In the genomic region with DNA sequence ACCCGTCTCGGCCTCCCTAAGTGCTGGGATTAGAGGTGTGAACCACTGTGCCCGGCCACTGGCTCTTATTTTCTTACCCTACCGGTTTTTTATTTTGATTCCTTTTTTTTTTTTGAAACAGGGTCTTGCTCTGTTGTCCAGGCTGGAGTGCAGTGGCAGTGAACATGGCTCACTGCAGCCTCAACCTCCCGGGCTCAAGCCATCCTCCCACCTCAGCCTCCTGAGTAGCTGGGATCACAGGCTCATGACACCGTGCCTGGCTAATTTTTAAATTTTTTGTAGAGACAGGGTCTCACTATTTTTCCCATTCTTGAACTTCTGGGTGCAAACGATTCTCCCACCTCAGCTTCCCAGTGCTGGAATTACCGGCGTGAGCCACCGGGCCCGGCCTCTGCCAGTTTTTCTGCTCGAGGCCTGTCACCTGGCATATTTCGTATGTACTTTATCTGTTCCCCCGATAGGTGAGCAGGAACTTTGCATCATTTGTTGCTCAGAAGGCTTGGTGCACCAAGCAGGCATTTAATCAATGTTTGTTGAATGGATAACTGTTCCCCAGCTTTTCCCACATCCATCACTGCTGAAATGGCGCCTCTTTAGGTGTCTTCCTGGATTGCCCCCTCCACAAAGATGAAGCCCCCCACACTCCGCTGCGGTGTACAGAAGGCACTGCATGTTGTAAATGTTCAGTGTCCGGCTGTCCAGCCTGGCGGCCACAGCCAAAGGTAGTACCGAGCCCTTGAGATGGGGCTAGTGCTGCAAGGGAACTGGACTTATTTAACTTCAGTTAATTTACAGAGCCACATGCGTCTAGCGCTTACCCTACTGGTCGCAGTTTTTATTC, we compare ENCODE assay signal across 8 cellular contexts. TPM values are rescaled to one million over a fixed set of nuclear protein-coding genes. Genes with fewer than 3 reads are reported as not detected.
DNase-seq lines count a peak whose midpoint lies in the region; ATAC-seq lines count a peak whose summit lies in the region.

No MANE protein-coding gene starts in this region.

- H3K27ac ChIP-seq in stomach smooth muscle (ENCODE audit: low read length): peak overlapping the region; percentile 60

- DNase-seq in DMS 273 (lab: John Stamatoyannopoulos, UW; ENCODE audit: unreplicated experiment) (peak; percentile 41), DMS 273 treated with DMSO at 0.1 percent for 48 hours (lab: John Stamatoyannopoulos, UW) (no peak), immature natural killer cell (no peak), HPDE6-E6E7 (ENCODE audit: extremely low spot score) (no peak), NOMO-1 treated with DMSO at 0.1 percent for 48 hours (lab: John Stamatoyannopoulos, UW; ENCODE audit: unreplicated experiment) (no peak), NCI-H1930 (lab: John Stamatoyannopoulos, UW) (no peak)
- peak; percentile 18 for DNase-seq in activated naive CD8-positive, alpha-beta T cell treated with anti-CD3 and anti-CD28 coated beads, Interleukin-2, amount 50 U/mL, for 24 hours

- peak overlapping the region; percentile 73 to 84 for H3K4me3 ChIP-seq in stomach smooth muscle (ENCODE audit: low read length in 2 of 2)

- peaks cover 0 to 13% of the 10 kb centered on the region in 2 donors for H3K36me3 ChIP-seq in stomach smooth muscle (ENCODE audit: control insufficient read depth in 2 of 2, insufficient read depth in 2 of 2, low read length in 2 of 2)

- peaks cover 6% of the 10 kb centered on the region for H3K36me3 Mint-ChIP-seq in activated naive CD8-positive, alpha-beta T cell treated with anti-CD3 and anti-CD28 coated beads, Interleukin-2, amount 50 U/mL, for 24 hours (ENCODE audit: low read depth)
- no peaks in the 10 kb centered on the region for H3K36me3 Mint-ChIP-seq in immature natural killer cell

- peak overlapping the region; percentile 74 to 77 for H3K9ac ChIP-seq in stomach smooth muscle (ENCODE audit: low read length in 2 of 2)

- H3K27me3 ChIP-seq in stomach smooth muscle (ENCODE audit: control insufficient read depth in 1 of 2, insufficient read depth in 2 of 2, low read length in 2 of 2): no peaks in the 10 kb centered on the region

- no peak for ATAC-seq in activated naive CD8-positive, alpha-beta T cell treated with anti-CD3 and anti-CD28 coated beads, Interleukin-2, amount 50 U/mL, for 24 hours

- H3K4me3 Mint-ChIP-seq in activated naive CD8-positive, alpha-beta T cell treated with anti-CD3 and anti-CD28 coated beads, Interleukin-2, amount 50 U/mL, for 24 hours: peak overlapping the region; percentile 86
- H3K4me3 Mint-ChIP-seq in immature natural killer cell: peak overlapping the region; percentile 89 to 97 (median 97)

- no peaks in the 10 kb centered on the region for H3K9me3 Mint-ChIP-seq in activated naive CD8-positive, alpha-beta T cell treated with anti-CD3 and anti-CD28 coated beads, Interleukin-2, amount 50 U/mL, for 24 hours
- H3K9me3 Mint-ChIP-seq in immature natural killer cell: no peaks in the 10 kb centered on the region

- H3K27ac Mint-ChIP-seq in activated naive CD8-positive, alpha-beta T cell treated with anti-CD3 and anti-CD28 coated beads, Interleukin-2, amount 50 U/mL, for 24 hours: peak overlapping the region; percentile 98
- H3K27ac Mint-ChIP-seq in immature natural killer cell: peak overlapping the region; percentile 91 to 99 (median 98)

- no peaks in the 10 kb centered on the region for H3K27me3 Mint-ChIP-seq in activated naive CD8-positive, alpha-beta T cell treated with anti-CD3 and anti-CD28 coated beads, Interleukin-2, amount 50 U/mL, for 24 hours
- H3K27me3 Mint-ChIP-seq in immature natural killer cell (ENCODE audit: low read depth in 3 of 3): peaks cover 2 to 5% (median 3%) of the 10 kb centered on the region in 3 donors

- H3K4me1 ChIP-seq in stomach smooth muscle (ENCODE audit: control insufficient read depth, insufficient read depth, low read length): peaks cover 21% of the 10 kb centered on the region

- no peaks in the 10 kb centered on the region for H3K9me3 ChIP-seq in stomach smooth muscle (ENCODE audit: control insufficient read depth in 2 of 2, low read length in 2 of 2)

- peaks cover 10% of the 10 kb centered on the region for H3K4me1 Mint-ChIP-seq in activated naive CD8-positive, alpha-beta T cell treated with anti-CD3 and anti-CD28 coated beads, Interleukin-2, amount 50 U/mL, for 24 hours
- H3K4me1 Mint-ChIP-seq in immature natural killer cell: peaks cover 8 to 11% of the 10 kb centered on the region in 2 donors

RNA-seq across cellular contexts. Expression of gene TELO2, which starts 0.9 kb away (rescaled TPM):
- polyA plus RNA-seq in immature natural killer cell: 10 to 100 TPM; 12.0 to 16.4 (median 12.3) TPM

RNA-seq across cellular contexts. Expression of gene PTX4, which starts 3.6 kb away (rescaled TPM):
- not detected for polyA plus RNA-seq in immature natural killer cell

RNA-seq across cellular contexts. Expression of gene CLCN7, which starts 17.5 kb away (rescaled TPM):
- polyA plus RNA-seq in immature natural killer cell: 10 to 100 TPM; 19.8 to 44.8 (median 21.5) TPM

RNA-seq across cellular contexts. Expression of gene TMEM204, which starts 41.2 kb away (rescaled TPM):
- 10 to 100 TPM; 23.0 to 41.0 (median 38.3) TPM for polyA plus RNA-seq in immature natural killer cell

RNA-seq across cellular contexts. Expression of gene CCDC154, which starts 47.9 kb away (rescaled TPM):
- polyA plus RNA-seq in immature natural killer cell: not detected

Comparison
In these comparisons a context has a peak if more than half of its experiments do, and no peak if none do; other contexts are left out.
1. DNase-seq: peak in DMS 273 (single experiment) and activated naive CD8-positive, alpha-beta T cell treated with anti-CD3 and anti-CD28 coated beads, Interleukin-2, amount 50 U/mL, for 24 hours (single experiment); none in DMS 273 treated with DMSO at 0.1 percent for 48 hours (single experiment), immature natural killer cell (0 of 3), HPDE6-E6E7 (single experiment), NOMO-1 treated with DMSO at 0.1 percent for 48 hours (single experiment) and NCI-H1930 (0 of 2).